In genomic region chr4:101347557-101348366, GRCh38 we compare ENCODE assay signal across 8 cellular contexts. TPM values are rescaled to one million over a fixed set of nuclear protein-coding genes. Genes with fewer than 3 reads are reported as not detected.
DNase-seq lines count a peak whose midpoint lies in the region; ATAC-seq and TF ChIP-seq lines count a peak whose summit lies in the region.

No MANE protein-coding gene starts in this region.

- H3K36me3 ChIP-seq in OCI-LY7 (ENCODE audit: insufficient read depth, low read length), result no peaks in the 10 kb centered on the region

- H3K27ac ChIP-seq in OCI-LY7 (ENCODE audit: low read depth, low read length, poor library complexity, severe bottlenecking), result peak overlapping the region; percentile 73

- H3K9me2 ChIP-seq in OCI-LY7 (ENCODE audit: insufficient read depth, low read length), result no peaks in the 10 kb centered on the region

- peak overlapping the region; percentile 94 to 99 (median 96) for H3K4me3 Mint-ChIP-seq in IgD-negative memory B cell

- H3K4me3 ChIP-seq in OCI-LY7 (ENCODE audit: low read depth, low read length, poor library complexity, severe bottlenecking) (peak overlapping the region; percentile 75), epithelial cell of proximal tubule (ENCODE audit: low read depth, low read length) (peak overlapping the region; percentile 89)

- H2AFZ ChIP-seq in OCI-LY7 (ENCODE audit: low read length), result peak overlapping the region; percentile 84

- POLR2A ChIA-PET in OCI-LY7 (lab: Charles Lee), result interaction anchor here (0.6 to 1.0 kb wide), 3 partner anchors 228 to 1155 kb away, joined by 3 to 4 read pairs (median 3); no protein-coding TSS in a partner anchor

- H3K27ac Mint-ChIP-seq in IgD-negative memory B cell, result peak overlapping the region; percentile 92 to 97 (median 95)

- no peaks in the 10 kb centered on the region for H3K79me2 ChIP-seq in OCI-LY7 (ENCODE audit: insufficient read depth, low read depth, low read length)

- peak; percentile 79 for ATAC-seq in GM21576 (IDR thresholded peaks at IDR 0.05; ENCODE audit: unreplicated experiment)

- CTCF ChIA-PET in OCI-LY7 (lab: Charles Lee; ENCODE audit: unreplicated experiment), result interaction anchor here (0.6 to 0.7 kb wide), 3 partner anchors 493 to 1519 kb away, joined by 3 to 5 read pairs (median 3); no protein-coding TSS in a partner anchor

- H4K20me1 ChIP-seq in OCI-LY7 (ENCODE audit: insufficient read depth, low read length), result peaks cover 16% of the 10 kb centered on the region

- H3K9me3 Mint-ChIP-seq in IgD-negative memory B cell, result no peaks in the 10 kb centered on the region

- H3K9me3 ChIP-seq in OCI-LY7 (ENCODE audit: low read length), result no peaks in the 10 kb centered on the region

- TF ChIP-seq CTCF in OCI-LY7 (conservative IDR thresholded peaks at IDR 0.05; ENCODE audit: low read length) (peak; percentile 40), epithelial cell of proximal tubule (conservative IDR thresholded peaks at IDR 0.05; ENCODE audit: low read depth, low read length) (no peak)

- intact Hi-C loops in OCI-LY7 (cut with micrococcal nuclease; ENCODE audit: unreplicated experiment), result loop anchor here (2.0 to 10.0 kb wide), 8 partner anchors 183 to 1530 kb away; partner anchors contain the start of genes DAPP1, DNAJB14 and UBE2D3

- peak overlapping the region; percentile 100 for H3K4me2 ChIP-seq in OCI-LY7 (ENCODE audit: low read length)

- peaks cover 20% of the 10 kb centered on the region for H3K4me1 ChIP-seq in OCI-LY7 (ENCODE audit: insufficient read depth, low read length, poor library complexity, severe bottlenecking)

- no peaks in the 10 kb centered on the region for H3K27me3 Mint-ChIP-seq in IgD-negative memory B cell

- peaks cover 20 to 33% (median 29%) of the 10 kb centered on the region in 3 donors for H3K4me1 Mint-ChIP-seq in IgD-negative memory B cell

- peak; percentile 75 for DNase-seq in DMS114 treated with DMSO at 0.1 percent for 48 hours (lab: John Stamatoyannopoulos, UW; ENCODE audit: unreplicated experiment)
- DNase-seq in OCI-LY7 (ENCODE audit: low spot score), result peak; percentile 95
- peak; percentile 98 for DNase-seq in activated T-cell treated with anti-CD3 and anti-CD28 coated beads for 48 hours (ENCODE audit: low read depth)
- DNase-seq in epithelial cell of proximal tubule (ENCODE audit: low read depth), result peak; percentile 69
- peak; percentile 99 for DNase-seq in mucosa of gallbladder (ENCODE audit: low spot score)
- peak; percentile 98 for DNase-seq in stimulated activated CD8-positive, alpha-beta memory T cell treated with anti-CD3 and anti-CD28 coated beads, Interleukin-4, amount 100 ng/mL, for 24 hours (ENCODE audit: low read depth)

- H3K36me3 Mint-ChIP-seq in IgD-negative memory B cell, result no peaks in the 10 kb centered on the region

- BruUV-seq in OCI-LY7 (replicated peaks; lab: Mats Ljungman, UMichigan), result no TSS peak

RNA-seq across cellular contexts. Expression of gene PPP3CA, which starts 0.4 kb away (rescaled TPM):
- polyA plus RNA-seq in IgD-negative memory B cell, result 18.0 TPM
- total RNA-seq in OCI-LY7 (2014; rRNA removed; shearing (Covaris generic)), result 9.2 and 9.8 TPM in 2 replicates
- total RNA-seq in OCI-LY7 (2022) (13.6 and 15.1 TPM in 2 replicates), epithelial cell of proximal tubule (12.0 and 16.5 TPM in 2 replicates), mucosa of gallbladder (24.6 TPM)

Comparison
In these comparisons a context has a peak if more than half of its experiments do, and no peak if none do; other contexts are left out.
1. Peak in every context shown above with its lines: DNase-seq, ATAC-seq, H3K4me3 ChIP-seq and H3K27ac ChIP-seq.